In genomic region chrX:153763298-153763932, GRCh38 we compare ENCODE assay signal across 12 cellular contexts. TPM values are rescaled to one million over a fixed set of nuclear protein-coding genes. Genes with fewer than 3 reads are reported as not detected.
DNase-seq lines count a peak whose midpoint lies in the region; ATAC-seq, FAIRE-seq and TF ChIP-seq lines count a peak whose summit lies in the region.
"Had no signal": no experiment of that assay in that cellular context is flagged by ENCODE, and none has a peak within 500 bp of the region (broad histone marks: within the 10 kb centered on the region; RNA-seq: fewer than 3 reads in every experiment).

No MANE protein-coding gene starts in this region.

- in situ Hi-C loops in GM13976 (cut with MboI; ENCODE audit: low sequenced_read_pairs, unreplicated experiment) = no loop called here

- H3K4me1 ChIP-seq in BLaER1 treated with 17β-estradiol and CSF1 and Interleukin-3, amounts not matched to agents 10 nM and 100 nM = peaks cover 48 to 61% (median 57%) of the 10 kb centered on the region in 10 experiments
- H3K4me1 ChIP-seq in astrocyte (ENCODE audit: insufficient read depth, low read length) (peaks cover 25% of the 10 kb centered on the region), osteoblast (ENCODE audit: insufficient read depth, low read length) (peaks cover 5% of the 10 kb centered on the region)

- H2AFZ ChIP-seq in astrocyte (ENCODE audit: low read depth, low read length) = no peak overlapping the region
- H2AFZ ChIP-seq in osteoblast (ENCODE audit: low read length) = no peak overlapping the region

- H3K9me3 ChIP-seq in BLaER1 treated with 17β-estradiol and CSF1 and Interleukin-3, amounts not matched to agents 10 nM and 100 nM (replicated peaks in 1 of 11) = peaks cover 0 to 15% (median 0%) of the 10 kb centered on the region in 11 experiments; a peak in 6 of 22 replicates
- no peaks in the 10 kb centered on the region for H3K9me3 ChIP-seq in astrocyte (ENCODE audit: insufficient read depth, low read depth, low read length)
- no peaks in the 10 kb centered on the region for H3K9me3 ChIP-seq in osteoblast (ENCODE audit: low read depth, low read length)
- H3K9me3 ChIP-seq: vagina had no signal

- H3K9me3 Mint-ChIP-seq in astrocyte (ENCODE audit: unreplicated experiment) = no peaks in the 10 kb centered on the region
- H3K9me3 Mint-ChIP-seq: activated naive CD4-positive, alpha-beta T cell treated with anti-CD3 and anti-CD28 coated beads, Interleukin-2, amount 50 U/mL, for 24 hours; CD4-positive, alpha-beta T cell had no signal

- TF ChIP-seq CTCF in GM13976 (IDR thresholded peaks at IDR 0.05; ENCODE audit: borderline replicate concordance, control extremely low read depth, extremely low read depth, insufficient read depth, missing control alignments) (no peak), astrocyte (IDR thresholded peaks at IDR 0.05; ENCODE audit: insufficient read depth, low read depth, low read length) (no peak), osteoblast (IDR thresholded peaks at IDR 0.05; ENCODE audit: extremely low read depth, low read depth, low read length) (no peak)

- H3K9ac ChIP-seq in BLaER1 treated with 17β-estradiol and CSF1 and Interleukin-3, amounts not matched to agents 10 nM and 100 nM = no peak overlapping the region; a peak in 1 of 22 replicates
- H3K9ac ChIP-seq in astrocyte (ENCODE audit: low read length) = no peak overlapping the region
- H3K9ac ChIP-seq: KMS-11 had no signal

- H3K27ac ChIP-seq in BLaER1 treated with 17β-estradiol and CSF1 and Interleukin-3, amounts not matched to agents 10 nM and 100 nM = no peak overlapping the region
- H3K27ac ChIP-seq in astrocyte (ENCODE audit: low read depth, low read length) (no peak overlapping the region), osteoblast (ENCODE audit: low read depth, low read length) (no peak overlapping the region)
- H3K27ac ChIP-seq: KMS-11, vagina had no signal

- peaks cover 2% of the 10 kb centered on the region for H3K27me3 Mint-ChIP-seq in astrocyte (ENCODE audit: low read depth, unreplicated experiment)
- H3K27me3 Mint-ChIP-seq: activated naive CD4-positive, alpha-beta T cell treated with anti-CD3 and anti-CD28 coated beads, Interleukin-2, amount 50 U/mL, for 24 hours; CD4-positive, alpha-beta T cell had no signal

- H3K36me3 Mint-ChIP-seq in astrocyte (ENCODE audit: low read depth, unreplicated experiment) = no peaks in the 10 kb centered on the region
- H3K36me3 Mint-ChIP-seq: activated naive CD4-positive, alpha-beta T cell treated with anti-CD3 and anti-CD28 coated beads, Interleukin-2, amount 50 U/mL, for 24 hours had no signal

- DNase-seq in GM13976 (ENCODE audit: low spot score) (peak; percentile 19), astrocyte (ENCODE audit: low read depth) (no peak), osteoblast (ENCODE audit: insufficient read length, low spot score, missing footprints) (peak; percentile 72), dedifferentiated amniotic fluid mesenchymal stem cell (ENCODE audit: extremely low spot score) (no peak), RCC 7860 (ENCODE audit: low spot score) (no peak)

- no peaks in the 10 kb centered on the region for H3K4me1 Mint-ChIP-seq in astrocyte (ENCODE audit: low read depth, unreplicated experiment)

- peaks cover 25 to 89% (median 56%) of the 10 kb centered on the region in 11 experiments; a peak in 21 of 22 replicates for H3K27me3 ChIP-seq in BLaER1 treated with 17β-estradiol and CSF1 and Interleukin-3, amounts not matched to agents 10 nM and 100 nM
- no peaks in the 10 kb centered on the region for H3K27me3 ChIP-seq in astrocyte (ENCODE audit: insufficient read depth, low read length)
- H3K27me3 ChIP-seq in osteoblast (ENCODE audit: insufficient read depth, low read length) = no peaks in the 10 kb centered on the region
- H3K27me3 ChIP-seq: vagina had no signal

- no peak overlapping the region for H3K27ac Mint-ChIP-seq in astrocyte (ENCODE audit: unreplicated experiment)
- H3K27ac Mint-ChIP-seq: activated naive CD4-positive, alpha-beta T cell treated with anti-CD3 and anti-CD28 coated beads, Interleukin-2, amount 50 U/mL, for 24 hours; CD4-positive, alpha-beta T cell had no signal

- no peak overlapping the region for H3K4me3 ChIP-seq in BLaER1 treated with 17β-estradiol and CSF1 and Interleukin-3, amounts not matched to agents 10 nM and 100 nM
- H3K4me3 ChIP-seq in astrocyte (ENCODE audit: insufficient read depth, low read depth, low read length) (no peak overlapping the region), osteoblast (ENCODE audit: insufficient read depth, low read length) (no peak overlapping the region)

- H3K79me2 ChIP-seq in astrocyte (ENCODE audit: insufficient read depth, low read length) (no peaks in the 10 kb centered on the region), osteoblast (ENCODE audit: insufficient read depth, low read length) (peaks cover 6% of the 10 kb centered on the region)

- H4K20me1 ChIP-seq in BLaER1 treated with 17β-estradiol and CSF1 and Interleukin-3, amounts not matched to agents 10 nM and 100 nM = peaks cover 0 to 45% (median 22%) of the 10 kb centered on the region in 11 experiments; a peak in 11 of 22 replicates
- H4K20me1 ChIP-seq in astrocyte (ENCODE audit: insufficient read depth, low read length) = peaks cover 5% of the 10 kb centered on the region
- peaks cover 9% of the 10 kb centered on the region for H4K20me1 ChIP-seq in osteoblast (ENCODE audit: insufficient read depth, low read length)

- H3K4me2 ChIP-seq in BLaER1 treated with 17β-estradiol and CSF1 and Interleukin-3, amounts not matched to agents 10 nM and 100 nM = peak overlapping the region in 8 of 11 experiments; percentile 3 to 77 (median 49); a peak in 8 of 22 replicates
- H3K4me2 ChIP-seq in astrocyte (ENCODE audit: low read length) = no peak overlapping the region
- H3K4me2 ChIP-seq in osteoblast (ENCODE audit: insufficient read depth, low read length) = no peak overlapping the region
- H3K4me2 ChIP-seq: KMS-11 had no signal

- H3K36me3 ChIP-seq in BLaER1 treated with 17β-estradiol and CSF1 and Interleukin-3, amounts not matched to agents 10 nM and 100 nM = no peaks in the 10 kb centered on the region
- H3K36me3 ChIP-seq in astrocyte (ENCODE audit: insufficient read depth, low read length) = no peaks in the 10 kb centered on the region
- no peaks in the 10 kb centered on the region for H3K36me3 ChIP-seq in osteoblast (ENCODE audit: insufficient read depth, low read length)
- H3K36me3 ChIP-seq: vagina had no signal

- peak overlapping the region; percentile 40 for H3K4me3 Mint-ChIP-seq in astrocyte (ENCODE audit: unreplicated experiment)
- H3K4me3 Mint-ChIP-seq: activated naive CD4-positive, alpha-beta T cell treated with anti-CD3 and anti-CD28 coated beads, Interleukin-2, amount 50 U/mL, for 24 hours; CD4-positive, alpha-beta T cell had no signal

- FAIRE-seq in astrocyte (lab: Jason Lieb, UNC) (no peak), RCC 7860 (lab: Jason Lieb, UNC) (no peak)

- no peak for ATAC-seq in HG02884 (IDR thresholded peaks at IDR 0.05; ENCODE audit: unreplicated experiment)

RNA-seq across cellular contexts. Expression of gene PLXNB3, which starts 0.6 kb away (rescaled TPM):
- total RNA-seq in astrocyte = 5.3 and 5.4 TPM in 2 replicates
- 2.7 and 4.3 TPM in 2 replicates for total RNA-seq in osteoblast
- total RNA-seq: CD4-positive, alpha-beta T cell had no signal

RNA-seq across cellular contexts. Expression of gene SRPK3, which starts 17.4 kb away (rescaled TPM):
- not detected in 2 replicates for total RNA-seq in astrocyte
- total RNA-seq in osteoblast = 0.36 TPM in 1 of 2 replicates, not detected in the other
- total RNA-seq: CD4-positive, alpha-beta T cell; glomerular endothelial cell had no signal

RNA-seq across cellular contexts. Expression of gene IDH3G, which starts 30.8 kb away (rescaled TPM):
- total RNA-seq in astrocyte = 40.0 and 41.9 TPM in 2 replicates
- 40.2 and 42.7 TPM in 2 replicates for total RNA-seq in osteoblast

RNA-seq across cellular contexts. Expression of gene SSR4, which starts 31.1 kb away (rescaled TPM):
- total RNA-seq in astrocyte = 252 and 299 TPM in 2 replicates
- 156 and 172 TPM in 2 replicates for total RNA-seq in osteoblast

RNA-seq across cellular contexts. Expression of gene ABCD1, which starts 38.8 kb away (rescaled TPM):
- total RNA-seq in astrocyte = 27.2 and 30.5 TPM in 2 replicates
- total RNA-seq in osteoblast = 14.1 and 16.3 TPM in 2 replicates

Comparison
In these comparisons a context has a peak if more than half of its experiments do, and no peak if none do; other contexts are left out.
1. H3K4me2 ChIP-seq: peak in BLaER1 treated with 17β-estradiol and CSF1 and Interleukin-3, amounts not matched to agents 10 nM and 100 nM (8 of 11); none in astrocyte (single experiment) and osteoblast (single experiment).
2. DNase-seq: peak in GM13976 (single experiment) and osteoblast (single experiment); none in astrocyte (single experiment), dedifferentiated amniotic fluid mesenchymal stem cell (single experiment) and RCC 7860 (single experiment).